In genomic region chr13:25262261-25262660, GRCh38 we compare ENCODE assay signal across 32 cellular contexts. TPM values are rescaled to one million over a fixed set of nuclear protein-coding genes. Genes with fewer than 3 reads are reported as not detected.
DNase-seq lines count a peak whose midpoint lies in the region; ATAC-seq and TF ChIP-seq lines count a peak whose summit lies in the region.
"Had no signal": no experiment of that assay in that cellular context is flagged by ENCODE, and none has a peak within 500 bp of the region (broad histone marks: within the 10 kb centered on the region; RNA-seq: fewer than 3 reads in every experiment).

No MANE protein-coding gene starts in this region.

- H3K4me3 ChIP-seq in adrenal gland: no peak overlapping the region
- H3K4me3 ChIP-seq: A549; BLaER1; BLaER1 treated with 17β-estradiol and CSF1 and Interleukin-3, amounts not matched to agents 10 nM and 100 nM had no signal

- 53 to 79% (median 63%) methylated on average over 4 of the region's 4 CpGs for WGBS in adrenal gland, 4 donors

- POLR2A ChIA-PET in T-cell (lab: Charles Lee): no interaction called here

- peaks cover 25 to 34% of the 10 kb centered on the region in 2 donors for H3K4me1 ChIP-seq in adrenal gland (replicated peaks in 1 of 2)
- H3K4me1 ChIP-seq: A549, BE2C, BLaER1, Caco-2 had no signal

- intact Hi-C loops in adrenal gland (cut with DNase I): no loop called here
- intact Hi-C loops in sciatic nerve (cut with DNase I): no loop called here

- no peak for TF ChIP-seq POLR2A in adrenal gland (IDR thresholded peaks at IDR 0.05)

- H3K4me1 Mint-ChIP-seq in T-cell: no peaks in the 10 kb centered on the region
- H3K4me1 Mint-ChIP-seq: B cell had no signal

- H3K4me3 Mint-ChIP-seq in T-cell: no peak overlapping the region
- H3K4me3 Mint-ChIP-seq: B cell; CD14-positive monocyte; CD4-positive, alpha-beta memory T cell; CD4-positive, alpha-beta T cell; CD4-positive, CD25-positive, alpha-beta regulatory T cell; CD8-positive, alpha-beta memory T cell; CD8-positive, alpha-beta T cell had no signal

- peaks cover 0 to 45% of the 10 kb centered on the region in 2 donors for H3K36me3 ChIP-seq in adrenal gland (replicated peaks in 1 of 2)

- H3K27ac Mint-ChIP-seq in T-cell: no peak overlapping the region
- H3K27ac Mint-ChIP-seq: B cell; CD4-positive, alpha-beta T cell; CD4-positive, CD25-positive, alpha-beta regulatory T cell; CD8-positive, alpha-beta memory T cell; CD8-positive, alpha-beta T cell had no signal

- peak overlapping the region in 3 of 5 donors; percentile 28 to 53 (median 37) for H3K27ac ChIP-seq in adrenal gland
- H3K27ac ChIP-seq: 22Rv1; A549; BLaER1; BLaER1 treated with 17β-estradiol and CSF1 and Interleukin-3, amounts not matched to agents 10 nM and 100 nM; C4-2B had no signal

- no peak for TF ChIP-seq CTCF in adrenal gland (IDR thresholded peaks at IDR 0.05)

- DNase-seq in EL: peak; percentile 9
- peak; percentile 49 to 80 (median 71) for DNase-seq in adrenal gland
- peak; percentile 42 for DNase-seq in kidney tubule cell (ENCODE audit: low spot score)
- no peak for DNase-seq in mucosa of gallbladder (ENCODE audit: low spot score)
- no peak for DNase-seq in T-cell
- DNase-seq in sciatic nerve (ENCODE audit: low spot score): no peak
- DNase-seq: 8988T; ACHN; AML-193; BE2C; C1 segment of cervical spinal cord; Caco-2; Calu3; CD4-positive, alpha-beta memory T cell; CD4-positive, alpha-beta T cell; CD4-positive, CD25-positive, alpha-beta regulatory T cell; CD8-positive, alpha-beta memory T cell; CD8-positive, alpha-beta T cell; COR-L47; DMS 273 treated with DMSO at 0.1 percent for 48 hours; DMS153; DMS53; DMS79; DMS79 treated with DMSO at 0.1 percent for 48 hours; DND-41 had no signal

- H3K9me3 ChIP-seq in adrenal gland (replicated peaks in 1 of 3): no peaks in the 10 kb centered on the region
- H3K9me3 ChIP-seq: A549; BE2C; BLaER1; BLaER1 treated with 17β-estradiol and CSF1 and Interleukin-3, amounts not matched to agents 10 nM and 100 nM; Caco-2 had no signal

- no peaks in the 10 kb centered on the region for H3K27me3 Mint-ChIP-seq in T-cell
- H3K27me3 Mint-ChIP-seq: B cell; CD4-positive, alpha-beta memory T cell; CD4-positive, alpha-beta T cell; CD4-positive, CD25-positive, alpha-beta regulatory T cell; CD8-positive, alpha-beta memory T cell had no signal

- H3K9me3 Mint-ChIP-seq in T-cell: no peaks in the 10 kb centered on the region
- H3K9me3 Mint-ChIP-seq: CD14-positive monocyte; CD4-positive, alpha-beta memory T cell; CD4-positive, alpha-beta T cell; CD4-positive, CD25-positive, alpha-beta regulatory T cell; CD8-positive, alpha-beta memory T cell; CD8-positive, alpha-beta T cell had no signal

- CTCF ChIA-PET in T-cell (lab: Charles Lee): no interaction called here

- ATAC-seq in T-cell (replicated peaks in 1 of 4): no peak
- ATAC-seq in sciatic nerve: no peak
- ATAC-seq: A549; CD8-positive, alpha-beta T cell had no signal

- peaks cover 38% of the 10 kb centered on the region for H3K36me3 Mint-ChIP-seq in T-cell

- H3K27me3 ChIP-seq in adrenal gland: no peaks in the 10 kb centered on the region
- H3K27me3 ChIP-seq: BE2C; BLaER1; BLaER1 treated with 17β-estradiol and CSF1 and Interleukin-3, amounts not matched to agents 10 nM and 100 nM had no signal

RNA-seq across cellular contexts. Expression of gene MTMR6, which starts 25.0 kb away (rescaled TPM):
- total RNA-seq in adrenal gland (10 to 100 TPM; 21.7 to 50.8 (median 36.1) TPM), mucosa of gallbladder (14.0 TPM), T-cell (10 to 100 TPM; 15.6 to 19.2 (median 16.3) TPM), sciatic nerve (14.8 TPM)
- polyA plus RNA-seq in adrenal gland: 10 to 100 TPM in 1 of 3 donors, 1 to 10 TPM in 2; 6.0 to 57.2 (median 7.1) TPM

RNA-seq across cellular contexts. Expression of gene NUP58, which starts 39.2 kb away (rescaled TPM):
- 10 to 100 TPM; 23.4 to 59.1 (median 38.8) TPM for total RNA-seq in adrenal gland
- 10 to 100 TPM; 11.2 to 36.3 (median 16.2) TPM for polyA plus RNA-seq in adrenal gland
- 34.0 TPM for total RNA-seq in mucosa of gallbladder
- 10 to 100 TPM; 33.2 to 59.1 (median 37.3) TPM for total RNA-seq in T-cell
- 46.1 TPM for total RNA-seq in sciatic nerve

Comparison
In these comparisons a context has a peak if more than half of its experiments do, and no peak if none do; other contexts are left out.
1. DNase-seq: peak in EL (single experiment), adrenal gland (7 of 7) and kidney tubule cell (single experiment); none in mucosa of gallbladder (single experiment), T-cell (0 of 34) and sciatic nerve (single experiment).